ENCODE assay signal across 2 cellular contexts in the genomic region with DNA sequence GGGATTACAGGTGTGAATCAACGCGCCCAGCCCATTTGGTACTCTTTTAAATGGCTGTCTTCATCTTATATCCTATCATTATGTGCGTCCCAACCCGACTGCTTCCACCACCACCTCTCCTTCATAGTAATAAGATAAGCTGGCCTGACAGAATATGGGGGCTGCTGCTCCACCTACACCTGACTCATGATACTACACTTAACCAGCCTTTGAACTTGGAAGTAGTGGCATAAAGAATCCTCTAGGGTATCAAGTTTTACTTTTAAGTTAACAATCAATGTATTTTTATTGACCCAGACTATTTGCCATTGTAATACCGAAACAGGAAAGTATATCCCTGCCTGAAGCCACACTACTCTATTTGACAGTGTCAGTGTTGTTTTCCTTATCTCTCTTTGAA.
TF ChIP-seq lines count a peak whose summit lies in the region.

No MANE protein-coding gene starts in this region.

TF ChIP-seq in A549, 52 proteins besides CTCF, POLR2A, EP300 and RAD21:
- TF ChIP-seq GATA3 (IDR thresholded peaks at IDR 0.05; ENCODE audit: borderline replicate concordance), result no peak
- TF ChIP-seq, protein P1, sequence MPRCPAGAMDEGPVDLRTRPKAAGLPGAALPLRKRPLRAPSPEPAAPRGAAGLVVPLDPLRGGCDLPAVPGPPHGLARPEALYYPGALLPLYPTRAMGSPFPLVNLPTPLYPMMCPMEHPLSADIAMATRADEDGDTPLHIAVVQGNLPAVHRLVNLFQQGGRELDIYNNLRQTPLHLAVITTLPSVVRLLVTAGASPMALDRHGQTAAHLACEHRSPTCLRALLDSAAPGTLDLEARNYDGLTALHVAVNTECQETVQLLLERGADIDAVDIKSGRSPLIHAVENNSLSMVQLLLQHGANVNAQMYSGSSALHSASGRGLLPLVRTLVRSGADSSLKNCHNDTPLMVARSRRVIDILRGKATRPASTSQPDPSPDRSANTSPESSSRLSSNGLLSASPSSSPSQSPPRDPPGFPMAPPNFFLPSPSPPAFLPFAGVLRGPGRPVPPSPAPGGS (IDR thresholded peaks at IDR 0.05), result no peak
TF ChIP-seq in A549: peak in this region for 0.

TF ChIP-seq in H1, 55 proteins besides CTCF, POLR2A, EP300 and RAD21:
- TF ChIP-seq KDM1A (IDR thresholded peaks at IDR 0.05; ENCODE audit: borderline replicate concordance, low read length), result no peak
- TF ChIP-seq JUND (IDR thresholded peaks at IDR 0.05; ENCODE audit: low read length), result no peak
- no peak for TF ChIP-seq ASH2L (IDR thresholded peaks at IDR 0.05; ENCODE audit: low read length)
- no peak for TF ChIP-seq GTF2F1 (IDR thresholded peaks at IDR 0.05; ENCODE audit: borderline replicate concordance, low read depth, low read length)
- TF ChIP-seq MAFK (IDR thresholded peaks at IDR 0.05; ENCODE audit: low read depth, low read length), result no peak
- TF ChIP-seq BACH1 (IDR thresholded peaks at IDR 0.05; ENCODE audit: low read length), result no peak
- TF ChIP-seq, protein P2, sequence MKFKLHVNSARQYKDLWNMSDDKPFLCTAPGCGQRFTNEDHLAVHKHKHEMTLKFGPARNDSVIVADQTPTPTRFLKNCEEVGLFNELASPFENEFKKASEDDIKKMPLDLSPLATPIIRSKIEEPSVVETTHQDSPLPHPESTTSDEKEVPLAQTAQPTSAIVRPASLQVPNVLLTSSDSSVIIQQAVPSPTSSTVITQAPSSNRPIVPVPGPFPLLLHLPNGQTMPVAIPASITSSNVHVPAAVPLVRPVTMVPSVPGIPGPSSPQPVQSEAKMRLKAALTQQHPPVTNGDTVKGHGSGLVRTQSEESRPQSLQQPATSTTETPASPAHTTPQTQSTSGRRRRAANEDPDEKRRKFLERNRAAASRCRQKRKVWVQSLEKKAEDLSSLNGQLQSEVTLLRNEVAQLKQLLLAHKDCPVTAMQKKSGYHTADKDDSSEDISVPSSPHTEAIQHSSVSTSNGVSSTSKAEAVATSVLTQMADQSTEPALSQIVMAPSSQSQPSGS (IDR thresholded peaks at IDR 0.05; ENCODE audit: low read length), result no peak
- TF ChIP-seq KDM5A (IDR thresholded peaks at IDR 0.05; ENCODE audit: low read length), result no peak
- no peak for TF ChIP-seq YY1 (IDR thresholded peaks at IDR 0.05; ENCODE audit: low read depth, low read length)
- TF ChIP-seq SP1 (IDR thresholded peaks at IDR 0.05; ENCODE audit: low read depth, low read length), result no peak
- no peak for TF ChIP-seq SIX5 (IDR thresholded peaks at IDR 0.05; ENCODE audit: low read depth, low read length)
- no peak for TF ChIP-seq ZNF274 (IDR thresholded peaks at IDR 0.05; ENCODE audit: borderline replicate concordance, extremely low read depth, low read length)
- TF ChIP-seq CBX8 (IDR thresholded peaks at IDR 0.05; ENCODE audit: borderline replicate concordance, low read depth, low read length), result no peak
- TF ChIP-seq TCF12 (IDR thresholded peaks at IDR 0.05; ENCODE audit: low read depth, low read length), result no peak
- TF ChIP-seq CHD1 (IDR thresholded peaks at IDR 0.05; ENCODE audit: low read depth, low read length), result no peak
- TF ChIP-seq, protein P3, sequence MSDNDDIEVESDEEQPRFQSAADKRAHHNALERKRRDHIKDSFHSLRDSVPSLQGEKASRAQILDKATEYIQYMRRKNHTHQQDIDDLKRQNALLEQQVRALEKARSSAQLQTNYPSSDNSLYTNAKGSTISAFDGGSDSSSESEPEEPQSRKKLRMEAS (IDR thresholded peaks at IDR 0.05), result no peak
- TF ChIP-seq, protein P4, sequence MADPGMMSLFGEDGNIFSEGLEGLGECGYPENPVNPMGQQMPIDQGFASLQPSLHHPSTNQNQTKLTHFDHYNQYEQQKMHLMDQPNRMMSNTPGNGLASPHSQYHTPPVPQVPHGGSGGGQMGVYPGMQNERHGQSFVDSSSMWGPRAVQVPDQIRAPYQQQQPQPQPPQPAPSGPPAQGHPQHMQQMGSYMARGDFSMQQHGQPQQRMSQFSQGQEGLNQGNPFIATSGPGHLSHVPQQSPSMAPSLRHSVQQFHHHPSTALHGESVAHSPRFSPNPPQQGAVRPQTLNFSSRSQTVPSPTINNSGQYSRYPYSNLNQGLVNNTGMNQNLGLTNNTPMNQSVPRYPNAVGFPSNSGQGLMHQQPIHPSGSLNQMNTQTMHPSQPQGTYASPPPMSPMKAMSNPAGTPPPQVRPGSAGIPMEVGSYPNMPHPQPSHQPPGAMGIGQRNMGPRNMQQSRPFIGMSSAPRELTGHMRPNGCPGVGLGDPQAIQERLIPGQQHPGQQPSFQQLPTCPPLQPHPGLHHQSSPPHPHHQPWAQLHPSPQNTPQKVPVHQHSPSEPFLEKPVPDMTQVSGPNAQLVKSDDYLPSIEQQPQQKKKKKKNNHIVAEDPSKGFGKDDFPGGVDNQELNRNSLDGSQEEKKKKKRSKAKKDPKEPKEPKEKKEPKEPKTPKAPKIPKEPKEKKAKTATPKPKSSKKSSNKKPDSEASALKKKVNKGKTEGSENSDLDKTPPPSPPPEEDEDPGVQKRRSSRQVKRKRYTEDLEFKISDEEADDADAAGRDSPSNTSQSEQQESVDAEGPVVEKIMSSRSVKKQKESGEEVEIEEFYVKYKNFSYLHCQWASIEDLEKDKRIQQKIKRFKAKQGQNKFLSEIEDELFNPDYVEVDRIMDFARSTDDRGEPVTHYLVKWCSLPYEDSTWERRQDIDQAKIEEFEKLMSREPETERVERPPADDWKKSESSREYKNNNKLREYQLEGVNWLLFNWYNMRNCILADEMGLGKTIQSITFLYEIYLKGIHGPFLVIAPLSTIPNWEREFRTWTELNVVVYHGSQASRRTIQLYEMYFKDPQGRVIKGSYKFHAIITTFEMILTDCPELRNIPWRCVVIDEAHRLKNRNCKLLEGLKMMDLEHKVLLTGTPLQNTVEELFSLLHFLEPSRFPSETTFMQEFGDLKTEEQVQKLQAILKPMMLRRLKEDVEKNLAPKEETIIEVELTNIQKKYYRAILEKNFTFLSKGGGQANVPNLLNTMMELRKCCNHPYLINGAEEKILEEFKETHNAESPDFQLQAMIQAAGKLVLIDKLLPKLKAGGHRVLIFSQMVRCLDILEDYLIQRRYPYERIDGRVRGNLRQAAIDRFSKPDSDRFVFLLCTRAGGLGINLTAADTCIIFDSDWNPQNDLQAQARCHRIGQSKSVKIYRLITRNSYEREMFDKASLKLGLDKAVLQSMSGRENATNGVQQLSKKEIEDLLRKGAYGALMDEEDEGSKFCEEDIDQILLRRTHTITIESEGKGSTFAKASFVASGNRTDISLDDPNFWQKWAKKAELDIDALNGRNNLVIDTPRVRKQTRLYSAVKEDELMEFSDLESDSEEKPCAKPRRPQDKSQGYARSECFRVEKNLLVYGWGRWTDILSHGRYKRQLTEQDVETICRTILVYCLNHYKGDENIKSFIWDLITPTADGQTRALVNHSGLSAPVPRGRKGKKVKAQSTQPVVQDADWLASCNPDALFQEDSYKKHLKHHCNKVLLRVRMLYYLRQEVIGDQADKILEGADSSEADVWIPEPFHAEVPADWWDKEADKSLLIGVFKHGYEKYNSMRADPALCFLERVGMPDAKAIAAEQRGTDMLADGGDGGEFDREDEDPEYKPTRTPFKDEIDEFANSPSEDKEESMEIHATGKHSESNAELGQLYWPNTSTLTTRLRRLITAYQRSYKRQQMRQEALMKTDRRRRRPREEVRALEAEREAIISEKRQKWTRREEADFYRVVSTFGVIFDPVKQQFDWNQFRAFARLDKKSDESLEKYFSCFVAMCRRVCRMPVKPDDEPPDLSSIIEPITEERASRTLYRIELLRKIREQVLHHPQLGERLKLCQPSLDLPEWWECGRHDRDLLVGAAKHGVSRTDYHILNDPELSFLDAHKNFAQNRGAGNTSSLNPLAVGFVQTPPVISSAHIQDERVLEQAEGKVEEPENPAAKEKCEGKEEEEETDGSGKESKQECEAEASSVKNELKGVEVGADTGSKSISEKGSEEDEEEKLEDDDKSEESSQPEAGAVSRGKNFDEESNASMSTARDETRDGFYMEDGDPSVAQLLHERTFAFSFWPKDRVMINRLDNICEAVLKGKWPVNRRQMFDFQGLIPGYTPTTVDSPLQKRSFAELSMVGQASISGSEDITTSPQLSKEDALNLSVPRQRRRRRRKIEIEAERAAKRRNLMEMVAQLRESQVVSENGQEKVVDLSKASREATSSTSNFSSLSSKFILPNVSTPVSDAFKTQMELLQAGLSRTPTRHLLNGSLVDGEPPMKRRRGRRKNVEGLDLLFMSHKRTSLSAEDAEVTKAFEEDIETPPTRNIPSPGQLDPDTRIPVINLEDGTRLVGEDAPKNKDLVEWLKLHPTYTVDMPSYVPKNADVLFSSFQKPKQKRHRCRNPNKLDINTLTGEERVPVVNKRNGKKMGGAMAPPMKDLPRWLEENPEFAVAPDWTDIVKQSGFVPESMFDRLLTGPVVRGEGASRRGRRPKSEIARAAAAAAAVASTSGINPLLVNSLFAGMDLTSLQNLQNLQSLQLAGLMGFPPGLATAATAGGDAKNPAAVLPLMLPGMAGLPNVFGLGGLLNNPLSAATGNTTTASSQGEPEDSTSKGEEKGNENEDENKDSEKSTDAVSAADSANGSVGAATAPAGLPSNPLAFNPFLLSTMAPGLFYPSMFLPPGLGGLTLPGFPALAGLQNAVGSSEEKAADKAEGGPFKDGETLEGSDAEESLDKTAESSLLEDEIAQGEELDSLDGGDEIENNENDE (IDR thresholded peaks at IDR 0.05; ENCODE audit: insufficient replicate concordance, low read length), result no peak
